ENCODE assay signal across 1 cellular context in the genomic region with DNA sequence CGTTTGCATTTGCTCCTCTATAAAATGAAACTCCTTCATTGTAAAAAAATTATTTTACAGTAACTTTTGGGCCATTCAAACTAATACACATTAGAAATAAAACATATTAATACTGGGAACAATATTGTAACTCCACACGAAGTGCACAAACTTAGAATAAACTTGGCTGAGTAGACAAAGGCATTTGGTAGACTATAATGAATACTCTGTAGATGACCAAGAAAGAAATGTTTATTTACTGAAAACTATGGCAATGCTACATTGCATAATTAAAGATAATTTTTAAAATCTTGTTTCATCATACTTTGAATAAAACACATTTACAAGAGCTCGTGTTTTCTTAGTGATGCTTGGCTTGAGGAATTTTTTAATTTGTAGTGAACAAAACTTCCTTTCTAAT.
TF ChIP-seq lines count a peak whose summit lies in the region.

No MANE protein-coding gene starts in this region.

TF ChIP-seq in A549, 52 proteins besides CTCF, POLR2A, EP300 and RAD21 (continued from another document):
- TF ChIP-seq, protein P1, sequence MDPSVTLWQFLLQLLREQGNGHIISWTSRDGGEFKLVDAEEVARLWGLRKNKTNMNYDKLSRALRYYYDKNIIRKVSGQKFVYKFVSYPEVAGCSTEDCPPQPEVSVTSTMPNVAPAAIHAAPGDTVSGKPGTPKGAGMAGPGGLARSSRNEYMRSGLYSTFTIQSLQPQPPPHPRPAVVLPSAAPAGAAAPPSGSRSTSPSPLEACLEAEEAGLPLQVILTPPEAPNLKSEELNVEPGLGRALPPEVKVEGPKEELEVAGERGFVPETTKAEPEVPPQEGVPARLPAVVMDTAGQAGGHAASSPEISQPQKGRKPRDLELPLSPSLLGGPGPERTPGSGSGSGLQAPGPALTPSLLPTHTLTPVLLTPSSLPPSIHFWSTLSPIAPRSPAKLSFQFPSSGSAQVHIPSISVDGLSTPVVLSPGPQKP (IDR thresholded peaks at IDR 0.05; ENCODE audit: low read depth, low read length): no peak
